In the genomic region with DNA sequence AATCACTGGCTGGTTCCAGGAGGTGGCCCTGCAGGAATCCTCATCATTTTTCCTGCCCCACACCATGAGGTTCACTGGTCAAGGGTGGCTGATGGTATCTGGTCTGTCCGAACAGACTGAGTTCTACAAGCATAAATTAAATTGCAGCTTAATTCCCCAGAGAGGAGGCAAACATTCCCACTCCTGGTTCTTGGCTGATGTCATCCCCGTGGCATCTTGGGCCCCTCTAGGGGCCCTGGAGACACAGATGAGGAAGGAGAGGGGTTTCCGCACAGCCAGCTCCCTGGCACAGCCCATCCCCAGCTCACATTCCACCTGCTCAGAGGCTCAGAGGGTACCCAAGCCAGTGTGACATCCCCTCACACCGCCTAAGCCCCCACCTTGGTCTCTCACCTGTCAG, we compare ENCODE assay signal across 18 cellular contexts. TPM values are rescaled to one million over a fixed set of nuclear protein-coding genes. Genes with fewer than 3 reads are reported as not detected.
DNase-seq lines count a peak whose midpoint lies in the region; TF ChIP-seq lines count a peak whose summit lies in the region.
"Had no signal": no experiment of that assay in that cellular context is flagged by ENCODE, and none has a peak within 500 bp of the region (broad histone marks: within the 10 kb centered on the region; RNA-seq: fewer than 3 reads in every experiment).

No MANE protein-coding gene starts in this region.

- H2BK15ac ChIP-seq in neuronal stem cell (ENCODE audit: low read length): no peak overlapping the region

- H2BK120ac ChIP-seq in neuronal stem cell (ENCODE audit: low read depth, low read length): no peak overlapping the region

- H3K4me1 Mint-ChIP-seq in activated CD4-positive, alpha-beta T cell treated with anti-CD3 and anti-CD28 coated beads, Interleukin-2, amount 10 ng/mL, durations not matched to agents 7 days and 5 days: peaks cover 2% of the 10 kb centered on the region

- H2BK12ac ChIP-seq in neuronal stem cell (ENCODE audit: low read length): no peak overlapping the region

- H3K27ac Mint-ChIP-seq in activated CD4-positive, alpha-beta T cell treated with anti-CD3 and anti-CD28 coated beads, Interleukin-2, amount 10 ng/mL, durations not matched to agents 7 days and 5 days: no peak overlapping the region
- H3K27ac Mint-ChIP-seq: CD8-positive, alpha-beta memory T cell had no signal

- POLR2A ChIA-PET in HEK293 (lab: Yijun Ruan, JAX): interaction anchor here (0.6 kb wide), 1 partner anchor 57 kb away, joined by 3 read pairs; no protein-coding TSS in a partner anchor
- POLR2A ChIA-PET in activated CD4-positive, alpha-beta T cell treated with anti-CD3 and anti-CD28 coated beads, Interleukin-2, amount 10 ng/mL, durations not matched to agents 7 days and 5 days (lab: Charles Lee): no interaction called here

- no peak overlapping the region for H3K23ac ChIP-seq in neuronal stem cell (ENCODE audit: low read depth, low read length, poor library complexity)

- peaks cover 7% of the 10 kb centered on the region for H3K9me3 Mint-ChIP-seq in activated CD4-positive, alpha-beta T cell treated with anti-CD3 and anti-CD28 coated beads, Interleukin-2, amount 10 ng/mL, durations not matched to agents 7 days and 5 days

- H3K36me3 Mint-ChIP-seq in activated CD4-positive, alpha-beta T cell treated with anti-CD3 and anti-CD28 coated beads, Interleukin-2, amount 10 ng/mL, durations not matched to agents 7 days and 5 days (ENCODE audit: low read depth): peaks cover 2% of the 10 kb centered on the region

- H3K4ac ChIP-seq in neuronal stem cell (ENCODE audit: low read length): no peak overlapping the region

- H3K4me3 ChIP-seq in HEK293 (ENCODE audit: low read depth, low read length): no peak overlapping the region
- H3K4me3 ChIP-seq in neuronal stem cell (ENCODE audit: low read length in 2 of 2): peak overlapping the region in 1 of 2 donors; percentile 68
- H3K4me3 ChIP-seq: BLaER1, GM12878 had no signal

- CTCF ChIA-PET in HEK293 (lab: Yijun Ruan, JAX): interaction anchor here (1.0 to 1.3 kb wide), 4 partner anchors 11 to 684 kb away, joined by 3 to 6 read pairs (median 3); no protein-coding TSS in a partner anchor
- CTCF ChIA-PET in activated CD4-positive, alpha-beta T cell treated with anti-CD3 and anti-CD28 coated beads, Interleukin-2, amount 10 ng/mL, durations not matched to agents 7 days and 5 days (lab: Charles Lee): interaction anchor here (0.6 to 1.7 kb wide), 2 partner anchors 11 to 39 kb away, joined by 5 to 9 read pairs; no protein-coding TSS in a partner anchor

- H3K27me3 Mint-ChIP-seq in activated CD4-positive, alpha-beta T cell treated with anti-CD3 and anti-CD28 coated beads, Interleukin-2, amount 10 ng/mL, durations not matched to agents 7 days and 5 days: peaks cover 43% of the 10 kb centered on the region

- no peaks in the 10 kb centered on the region for H3K36me3 ChIP-seq in HEK293 (ENCODE audit: control insufficient read depth in 2 of 2, insufficient read depth in 1 of 2, low read length in 2 of 2)
- H3K36me3 ChIP-seq in neuronal stem cell (replicated peaks in 1 of 2; ENCODE audit: control insufficient read depth in 2 of 2, insufficient read depth in 2 of 2, low read length in 2 of 2): no peaks in the 10 kb centered on the region
- H3K36me3 ChIP-seq: BLaER1 had no signal

- peak overlapping the region; percentile 21 for H2BK5ac ChIP-seq in neuronal stem cell (ENCODE audit: low read length)

- DNase-seq in Caki2 (ENCODE audit: low read depth) (peak; percentile 77), islet precursor cell (peak; percentile 62), neuronal stem cell (ENCODE audit: low spot score) (no peak), SKM-1 (lab: John Stamatoyannopoulos, UW; ENCODE audit: unreplicated experiment) (no peak), superior temporal gyrus (ENCODE audit: extremely low spot score) (no peak)
- DNase-seq in activated CD4-positive, alpha-beta T cell treated with anti-CD3 and anti-CD28 coated beads, Interleukin-2, amount 10 ng/mL, durations not matched to agents 7 days and 5 days: no peak
- DNase-seq: CD8-positive, alpha-beta memory T cell; Karpas-422; MM.1S; NCI-H1930; NCI-H226; NCI-H526 treated with DMSO at 0.1 percent for 48 hours; SHP77; SW 1271 had no signal

- H3K4me3 Mint-ChIP-seq in activated CD4-positive, alpha-beta T cell treated with anti-CD3 and anti-CD28 coated beads, Interleukin-2, amount 10 ng/mL, durations not matched to agents 7 days and 5 days: no peak overlapping the region
- H3K4me3 Mint-ChIP-seq: CD8-positive, alpha-beta memory T cell had no signal

- no peak for TF ChIP-seq CTCF in HEK293 (tag by site-specific recombination; IDR thresholded peaks at IDR 0.05)

- H4K8ac ChIP-seq in neuronal stem cell (ENCODE audit: low read depth, low read length): no peak overlapping the region

- no CpG with 5 or more reads among the region's 4 CpGs for WGBS in neuronal stem cell (ENCODE audit: extremely low coverage in 2 of 2, insufficient read length in 2 of 2, insufficient replicate concordance in 1 of 2), 2 donors

- no peaks in the 10 kb centered on the region for H3K79me1 ChIP-seq in neuronal stem cell (ENCODE audit: low read depth, low read length)

- H3K4me1 ChIP-seq in HEK293 (ENCODE audit: control insufficient read depth, insufficient read depth, low read length) (no peaks in the 10 kb centered on the region), neuronal stem cell (ENCODE audit: control insufficient read depth in 2 of 2, insufficient read depth in 1 of 2, low read depth in 1 of 2, low read length in 2 of 2) (peaks cover 0 to 6% of the 10 kb centered on the region in 2 donors)

- peaks cover 0 to 55% (median 0%) of the 10 kb centered on the region in 3 experiments for H3K27me3 ChIP-seq in neuronal stem cell (ENCODE audit: control insufficient read depth in 3 of 3, insufficient read depth in 3 of 3, low read depth in 1 of 3, low read length in 3 of 3)

- H3K9me3 ChIP-seq in HEK293 (ENCODE audit: control insufficient read depth, insufficient read depth, low read depth, low read length): no peaks in the 10 kb centered on the region
- H3K9me3 ChIP-seq in neuronal stem cell (replicated peaks in 1 of 2; ENCODE audit: control insufficient read depth in 2 of 2, insufficient read depth in 1 of 2, low read depth in 1 of 2, low read length in 2 of 2): peaks cover 0 to 3% of the 10 kb centered on the region in 2 donors

- H3K27ac ChIP-seq in HEK293 (ENCODE audit: extremely low read depth, low read depth, low read length) (no peak overlapping the region), neuronal stem cell (replicated peaks; ENCODE audit: low read length) (no peak overlapping the region)
- H3K27ac ChIP-seq: BLaER1 had no signal

- H3K14ac ChIP-seq in neuronal stem cell (ENCODE audit: low read length): no peak overlapping the region

- no peak overlapping the region for H3K9ac ChIP-seq in neuronal stem cell (ENCODE audit: low read depth, low read length, poor library complexity)
- H3K9ac ChIP-seq: BLaER1 had no signal

- no peak overlapping the region for H2AFZ ChIP-seq in neuronal stem cell (ENCODE audit: low read length)

- H3K18ac ChIP-seq in neuronal stem cell (ENCODE audit: low read length): peak overlapping the region; percentile 72

- no peak overlapping the region for H3K4me2 ChIP-seq in neuronal stem cell (ENCODE audit: insufficient read depth, low read length, poor library complexity, severe bottlenecking)
- H3K4me2 ChIP-seq: BLaER1 had no signal

- in situ Hi-C loops in Caki2 (cut with HindIII; ENCODE audit: low pct_unique_long_range_greater_than_20kb, low sequenced_read_pairs): no loop called here

- no peak overlapping the region for H4K91ac ChIP-seq in neuronal stem cell (ENCODE audit: low read depth, low read length, poor library complexity)

- H2AK5ac ChIP-seq in neuronal stem cell (ENCODE audit: low read depth, low read length): no peak overlapping the region

TF ChIP-seq in HEK293, 187 proteins besides CTCF, POLR2A, EP300 and RAD21 (continues in another document):
- TF ChIP-seq ZBTB20 (tag by site-specific recombination; IDR thresholded peaks at IDR 0.05) (peak; percentile 64; the same call in 1 of the 2 replicates), ZNF146 (tag by site-specific recombination; IDR thresholded peaks at IDR 0.05) (no peak), ZNF366 (tag by site-specific recombination; conservative IDR thresholded peaks at IDR 0.05) (peak; percentile 36; the same call in 1 of the 2 replicates)
- TF ChIP-seq, protein P1, sequence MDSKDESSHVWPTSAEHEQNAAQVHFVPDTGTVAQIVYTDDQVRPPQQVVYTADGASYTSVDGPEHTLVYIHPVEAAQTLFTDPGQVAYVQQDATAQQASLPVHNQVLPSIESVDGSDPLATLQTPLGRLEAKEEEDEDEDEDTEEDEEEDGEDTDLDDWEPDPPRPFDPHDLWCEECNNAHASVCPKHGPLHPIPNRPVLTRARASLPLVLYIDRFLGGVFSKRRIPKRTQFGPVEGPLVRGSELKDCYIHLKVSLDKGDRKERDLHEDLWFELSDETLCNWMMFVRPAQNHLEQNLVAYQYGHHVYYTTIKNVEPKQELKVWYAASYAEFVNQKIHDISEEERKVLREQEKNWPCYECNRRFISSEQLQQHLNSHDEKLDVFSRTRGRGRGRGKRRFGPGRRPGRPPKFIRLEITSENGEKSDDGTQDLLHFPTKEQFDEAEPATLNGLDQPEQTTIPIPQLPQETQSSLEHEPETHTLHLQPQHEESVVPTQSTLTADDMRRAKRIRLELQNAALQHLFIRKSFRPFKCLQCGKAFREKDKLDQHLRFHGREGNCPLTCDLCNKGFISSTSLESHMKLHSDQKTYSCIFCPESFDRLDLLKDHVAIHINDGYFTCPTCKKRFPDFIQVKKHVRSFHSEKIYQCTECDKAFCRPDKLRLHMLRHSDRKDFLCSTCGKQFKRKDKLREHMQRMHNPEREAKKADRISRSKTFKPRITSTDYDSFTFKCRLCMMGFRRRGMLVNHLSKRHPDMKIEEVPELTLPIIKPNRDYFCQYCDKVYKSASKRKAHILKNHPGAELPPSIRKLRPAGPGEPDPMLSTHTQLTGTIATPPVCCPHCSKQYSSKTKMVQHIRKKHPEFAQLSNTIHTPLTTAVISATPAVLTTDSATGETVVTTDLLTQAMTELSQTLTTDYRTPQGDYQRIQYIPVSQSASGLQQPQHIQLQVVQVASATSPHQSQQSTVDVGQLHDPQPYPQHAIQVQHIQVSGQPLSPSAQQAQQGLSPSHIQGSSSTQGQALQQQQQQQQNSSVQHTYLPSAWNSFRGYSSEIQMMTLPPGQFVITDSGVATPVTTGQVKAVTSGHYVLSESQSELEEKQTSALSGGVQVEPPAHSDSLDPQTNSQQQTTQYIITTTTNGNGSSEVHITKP (tag by site-specific recombination; IDR thresholded peaks at IDR 0.05): 0 out of 2 replicates have a peak, but pooled peaks have one; percentile 24

RNA-seq across cellular contexts. Expression of gene KLRG2, which starts 5.3 kb away (rescaled TPM):
- 5.5 and 15.4 TPM in 2 replicates for total RNA-seq in Caki2 (2014; rRNA removed; shearing (Covaris generic); ENCODE audit: low replicate concordance)
- polyA plus RNA-seq in neuronal stem cell (2013, experiment 1 of 2): 0.49 TPM
- polyA plus RNA-seq in neuronal stem cell (2013, experiment 2 of 2): 0.58 TPM
- total RNA-seq in activated CD4-positive, alpha-beta T cell treated with anti-CD3 and anti-CD28 coated beads, Interleukin-2, amount 10 ng/mL, durations not matched to agents 7 days and 5 days: not detected
- polyA plus RNA-seq: AG04450; CD8-positive, alpha-beta memory T cell; GM12878 had no signal

RNA-seq across cellular contexts. Expression of gene CLEC2L, which starts 34.7 kb away (rescaled TPM):
- total RNA-seq in Caki2 (2014; rRNA removed; shearing (Covaris generic); ENCODE audit: low replicate concordance): not detected in 2 replicates
- 1.5 TPM for polyA plus RNA-seq in neuronal stem cell (2013, experiment 1 of 2)
- polyA plus RNA-seq in neuronal stem cell (2013, experiment 2 of 2): 1.6 TPM
- not detected for total RNA-seq in activated CD4-positive, alpha-beta T cell treated with anti-CD3 and anti-CD28 coated beads, Interleukin-2, amount 10 ng/mL, durations not matched to agents 7 days and 5 days
- total RNA-seq: CD8-positive, alpha-beta memory T cell; GM12878 had no signal
- polyA plus RNA-seq: AG04450; CD8-positive, alpha-beta memory T cell; GM12878 had no signal

Comparison
In these comparisons a context has a peak if more than half of its experiments do, and no peak if none do; other contexts are left out.
1. DNase-seq: peak in Caki2 (single experiment) and islet precursor cell (single experiment); none in neuronal stem cell (single experiment), activated CD4-positive, alpha-beta T cell treated with anti-CD3 and anti-CD28 coated beads, Interleukin-2, amount 10 ng/mL, durations not matched to agents 7 days and 5 days (single experiment), SKM-1 (single experiment) and superior temporal gyrus (single experiment).